In the genomic region with DNA sequence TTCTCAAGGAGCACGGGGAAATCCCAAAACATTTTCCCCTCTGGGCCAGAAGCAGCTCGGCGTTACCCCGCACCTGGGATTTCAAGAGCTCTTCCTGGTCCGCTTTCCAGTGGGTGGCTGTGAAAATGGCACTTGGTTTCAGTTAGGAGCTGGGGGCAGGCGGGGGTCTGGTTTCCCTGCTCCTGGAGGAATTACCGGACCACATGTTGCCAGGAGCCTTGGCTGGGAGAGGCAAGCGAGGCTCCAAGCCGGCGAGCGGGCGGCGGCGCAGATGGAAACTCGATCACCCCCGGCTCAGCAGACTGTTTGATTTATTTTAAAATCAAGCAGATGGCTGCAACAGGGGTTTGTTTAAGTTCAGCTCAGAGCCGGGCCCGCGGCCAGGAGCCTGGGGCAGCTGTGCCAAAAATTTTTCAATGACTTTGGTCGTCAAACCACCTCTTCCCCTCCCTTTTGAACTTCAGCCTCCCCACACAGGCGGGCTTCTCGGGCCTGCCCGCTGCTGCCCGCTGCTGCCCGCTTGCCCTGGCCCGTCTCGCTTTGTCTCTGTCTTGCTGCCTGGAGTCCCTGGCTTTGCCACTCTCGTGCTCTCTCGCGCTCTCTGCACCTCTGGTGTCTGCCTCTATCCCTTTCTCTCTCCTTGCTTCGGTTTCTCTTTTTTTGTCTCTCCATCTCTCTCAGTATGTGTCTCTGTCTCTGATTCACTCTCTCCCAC, we compare ENCODE assay signal across 1 cellular context.
TF ChIP-seq lines count a peak whose summit lies in the region.

No MANE protein-coding gene starts in this region.

TF ChIP-seq in SK-N-SH, 30 proteins besides CTCF, POLR2A, EP300 and RAD21 (continued from another document):
- TF ChIP-seq, protein P1, sequence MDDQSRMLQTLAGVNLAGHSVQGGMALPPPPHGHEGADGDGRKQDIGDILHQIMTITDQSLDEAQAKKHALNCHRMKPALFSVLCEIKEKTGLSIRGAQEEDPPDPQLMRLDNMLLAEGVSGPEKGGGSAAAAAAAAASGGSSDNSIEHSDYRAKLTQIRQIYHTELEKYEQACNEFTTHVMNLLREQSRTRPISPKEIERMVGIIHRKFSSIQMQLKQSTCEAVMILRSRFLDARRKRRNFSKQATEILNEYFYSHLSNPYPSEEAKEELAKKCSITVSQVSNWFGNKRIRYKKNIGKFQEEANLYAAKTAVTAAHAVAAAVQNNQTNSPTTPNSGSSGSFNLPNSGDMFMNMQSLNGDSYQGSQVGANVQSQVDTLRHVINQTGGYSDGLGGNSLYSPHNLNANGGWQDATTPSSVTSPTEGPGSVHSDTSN (IDR thresholded peaks at IDR 0.05): peak; percentile 84
- TF ChIP-seq TAF1 (IDR thresholded peaks at IDR 0.05; ENCODE audit: borderline replicate concordance, low read depth, low read length): peak; percentile 42; the same call in 1 of the 2 replicates
- TF ChIP-seq SMC3 (IDR thresholded peaks at IDR 0.05; ENCODE audit: low read depth, low read length): peak; percentile 24; the same call in 1 of the 2 replicates
- TF ChIP-seq, protein P2, sequence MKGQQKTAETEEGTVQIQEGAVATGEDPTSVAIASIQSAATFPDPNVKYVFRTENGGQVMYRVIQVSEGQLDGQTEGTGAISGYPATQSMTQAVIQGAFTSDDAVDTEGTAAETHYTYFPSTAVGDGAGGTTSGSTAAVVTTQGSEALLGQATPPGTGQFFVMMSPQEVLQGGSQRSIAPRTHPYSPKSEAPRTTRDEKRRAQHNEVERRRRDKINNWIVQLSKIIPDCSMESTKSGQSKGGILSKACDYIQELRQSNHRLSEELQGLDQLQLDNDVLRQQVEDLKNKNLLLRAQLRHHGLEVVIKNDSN (IDR thresholded peaks at IDR 0.05; ENCODE audit: borderline replicate concordance, low read depth): 0 out of 2 replicates have a peak, but pooled peaks have one; percentile 10
- TF ChIP-seq REST (IDR thresholded peaks at IDR 0.05; ENCODE audit: low read depth, low read length): no peak
- TF ChIP-seq EZH2phosphoT487 (IDR thresholded peaks at IDR 0.05; ENCODE audit: borderline replicate concordance, low read depth): no peak
- peak; percentile 72; the same call in 1 of the 2 replicates for TF ChIP-seq RXRA (IDR thresholded peaks at IDR 0.05; ENCODE audit: borderline replicate concordance, low read depth)
- TF ChIP-seq JUND (IDR thresholded peaks at IDR 0.05): no peak
- peak; percentile 74 for TF ChIP-seq MXI1 (IDR thresholded peaks at IDR 0.05; ENCODE audit: low read depth, low read length)
- no peak for TF ChIP-seq GATA2 (CRISPR knock-in tag; IDR thresholded peaks at IDR 0.05)
- no peak; the same call in 1 of the 2 replicates for TF ChIP-seq SIN3A (IDR thresholded peaks at IDR 0.05; ENCODE audit: borderline replicate concordance, low read depth, low read length)
- TF ChIP-seq IRF3 (IDR thresholded peaks at IDR 0.05; ENCODE audit: low read depth, low read length): no peak
- TF ChIP-seq ELF1 (IDR thresholded peaks at IDR 0.05): no peak
- TF ChIP-seq, protein P3, sequence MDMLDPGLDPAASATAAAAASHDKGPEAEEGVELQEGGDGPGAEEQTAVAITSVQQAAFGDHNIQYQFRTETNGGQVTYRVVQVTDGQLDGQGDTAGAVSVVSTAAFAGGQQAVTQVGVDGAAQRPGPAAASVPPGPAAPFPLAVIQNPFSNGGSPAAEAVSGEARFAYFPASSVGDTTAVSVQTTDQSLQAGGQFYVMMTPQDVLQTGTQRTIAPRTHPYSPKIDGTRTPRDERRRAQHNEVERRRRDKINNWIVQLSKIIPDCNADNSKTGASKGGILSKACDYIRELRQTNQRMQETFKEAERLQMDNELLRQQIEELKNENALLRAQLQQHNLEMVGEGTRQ (IDR thresholded peaks at IDR 0.05; ENCODE audit: borderline replicate concordance, low read depth, low read length): no peak
- TF ChIP-seq FOSL2 (IDR thresholded peaks at IDR 0.05; ENCODE audit: borderline replicate concordance, low read depth): no peak
- TF ChIP-seq POLR2AphosphoS5 (IDR thresholded peaks at IDR 0.05; ENCODE audit: low read depth, low read length): peak; percentile 65; the same call in 1 of the 2 replicates
- no peak for TF ChIP-seq MEF2A (IDR thresholded peaks at IDR 0.05; ENCODE audit: borderline replicate concordance, low read depth)
- peak; percentile 90 for TF ChIP-seq TCF12 (IDR thresholded peaks at IDR 0.05)
